In genomic region chr1:162023547-162024501, GRCh38 we compare ENCODE assay signal across 8 cellular contexts. TPM values are rescaled to one million over a fixed set of nuclear protein-coding genes. Genes with fewer than 3 reads are reported as not detected.
A peak's percentile ranks its signal among the peaks of the same experiment; 100 is the strongest.
DNase-seq lines count a peak whose midpoint lies in the region; ATAC-seq and TF ChIP-seq lines count a peak whose summit lies in the region.

Gene OLFML2B (minus strand): TSS chr1:162023869. CDS start chr1:162023430, 439 bp downstream.

- H3K36me3 ChIP-seq in endodermal cell (ENCODE audit: control insufficient read depth, insufficient read depth, low read length), result no peaks in the 10 kb centered on the region

- no peak within 1 kb of the TSS for H3K27ac Mint-ChIP-seq in activated CD8-positive, alpha-beta T cell treated with anti-CD3 and anti-CD28 coated beads, Interleukin-2, amount 10 ng/mL, durations not matched to agents 7 days and 5 days
- no peak within 1 kb of the TSS for H3K27ac Mint-ChIP-seq in endodermal cell

- H3K4me1 ChIP-seq in endodermal cell (ENCODE audit: control insufficient read depth, insufficient read depth, low read length), result no peaks in the 10 kb centered on the region

- no peak within 1 kb of the TSS for H3K27ac ChIP-seq in endodermal cell (ENCODE audit: low read depth, low read length)

- H3K4me3 Mint-ChIP-seq in activated CD8-positive, alpha-beta T cell treated with anti-CD3 and anti-CD28 coated beads, Interleukin-2, amount 10 ng/mL, durations not matched to agents 7 days and 5 days, result peak within 1 kb of the TSS; percentile 80
- peak within 1 kb of the TSS; percentile 71 for H3K4me3 Mint-ChIP-seq in endodermal cell

- TF ChIP-seq CTCF in endodermal cell (conservative IDR thresholded peaks at IDR 0.05), result peak; percentile 38

- H3K4me3 ChIP-seq in endodermal cell (ENCODE audit: low read length), result peak within 1 kb of the TSS; percentile 91

- no peaks in the 10 kb centered on the region for H3K9me3 Mint-ChIP-seq in activated CD8-positive, alpha-beta T cell treated with anti-CD3 and anti-CD28 coated beads, Interleukin-2, amount 10 ng/mL, durations not matched to agents 7 days and 5 days (ENCODE audit: insufficient read depth)
- H3K9me3 Mint-ChIP-seq in endodermal cell, result peaks cover 5% of the 10 kb centered on the region

- H3K9me3 ChIP-seq in endodermal cell (ENCODE audit: control insufficient read depth, low read length), result no peaks in the 10 kb centered on the region

- H3K4me1 Mint-ChIP-seq in activated CD8-positive, alpha-beta T cell treated with anti-CD3 and anti-CD28 coated beads, Interleukin-2, amount 10 ng/mL, durations not matched to agents 7 days and 5 days (ENCODE audit: low read depth), result peaks cover 11% of the 10 kb centered on the region
- H3K4me1 Mint-ChIP-seq in endodermal cell, result peaks cover 12% of the 10 kb centered on the region

- DNase-seq in ELR (ENCODE audit: low read depth) (peak; percentile 89), NCI-H526 treated with DMSO at 0.1 percent for 48 hours (lab: John Stamatoyannopoulos, UW) (peak; percentile 84), endodermal cell (peak; percentile 90), medulla oblongata (ENCODE audit: extremely low spot score) (peak; percentile 58)
- peak; percentile 62 for DNase-seq in activated CD8-positive, alpha-beta T cell treated with anti-CD3 and anti-CD28 coated beads, Interleukin-2, amount 10 ng/mL, durations not matched to agents 7 days and 5 days
- peak; percentile 10 for DNase-seq in stimulated activated CD8-positive, alpha-beta memory T cell treated with anti-CD3 and anti-CD28 coated beads, Interleukin-12 subunit alpha, Interleukin-12 subunit beta, amount 100 ng/mL, for 24 hours (ENCODE audit: extremely low read depth)

- WGBS in endodermal cell (ENCODE audit: insufficient coverage in 1 of 2, insufficient read length in 1 of 2), 2 experiments, result 1 to 2% methylated on average over 48 to 85 of the region's 85 CpGs

- no peak within 1 kb of the TSS for H3K9ac ChIP-seq in endodermal cell (ENCODE audit: extremely low read depth, low read length, poor library complexity, severe bottlenecking)

- peaks cover 46% of the 10 kb centered on the region for H3K27me3 Mint-ChIP-seq in activated CD8-positive, alpha-beta T cell treated with anti-CD3 and anti-CD28 coated beads, Interleukin-2, amount 10 ng/mL, durations not matched to agents 7 days and 5 days (ENCODE audit: low read depth)
- H3K27me3 Mint-ChIP-seq in endodermal cell (ENCODE audit: insufficient read depth), result peaks cover 58% of the 10 kb centered on the region

- peak; percentile 66 for ATAC-seq in HG02798 (IDR thresholded peaks at IDR 0.05; ENCODE audit: poor library complexity, unreplicated experiment)
- peak; percentile 97 for ATAC-seq in activated CD8-positive, alpha-beta T cell treated with anti-CD3 and anti-CD28 coated beads, Interleukin-2, amount 10 ng/mL, durations not matched to agents 7 days and 5 days
- no peak for ATAC-seq in HG03457 (IDR thresholded peaks at IDR 0.05; ENCODE audit: unreplicated experiment)

- CTCF ChIA-PET in activated CD8-positive, alpha-beta T cell treated with anti-CD3 and anti-CD28 coated beads, Interleukin-2, amount 10 ng/mL, durations not matched to agents 7 days and 5 days (lab: Charles Lee), result interaction anchor here (0.9 to 2.7 kb wide), 12 partner anchors 10 to 232 kb away, joined by 3 to 23 read pairs (median 4); no protein-coding TSS in a partner anchor

- POLR2A ChIA-PET in activated CD8-positive, alpha-beta T cell treated with anti-CD3 and anti-CD28 coated beads, Interleukin-2, amount 10 ng/mL, durations not matched to agents 7 days and 5 days (lab: Charles Lee), result interaction anchor here (0.5 to 1.2 kb wide), 2 partner anchors 101 to 174 kb away, joined by 3 read pairs; no protein-coding TSS in a partner anchor

- H3K27me3 ChIP-seq in endodermal cell (ENCODE audit: control insufficient read depth, insufficient read depth, low read length, poor library complexity, severe bottlenecking), result peaks cover 49% of the 10 kb centered on the region

- no peaks in the 10 kb centered on the region for H3K36me3 Mint-ChIP-seq in activated CD8-positive, alpha-beta T cell treated with anti-CD3 and anti-CD28 coated beads, Interleukin-2, amount 10 ng/mL, durations not matched to agents 7 days and 5 days (ENCODE audit: low read depth)
- no peaks in the 10 kb centered on the region for H3K36me3 Mint-ChIP-seq in endodermal cell (ENCODE audit: low read depth)

RNA-seq across cellular contexts. Expression of gene OLFML2B, which starts in this region (rescaled TPM):
- total RNA-seq in activated CD8-positive, alpha-beta T cell treated with anti-CD3 and anti-CD28 coated beads, Interleukin-2, amount 10 ng/mL, durations not matched to agents 7 days and 5 days, result not detected
- total RNA-seq in endodermal cell, result under 1 TPM; 0.75 to 1.00 TPM
- 5.8 TPM for polyA plus RNA-seq in endodermal cell (2013, experiment 1 of 2)
- polyA plus RNA-seq in endodermal cell (2013, experiment 2 of 2), result 5.5 TPM

Comparison
In these comparisons a context has a peak if more than half of its experiments do, and no peak if none do; other contexts are left out.
1. Peak in DNase-seq and ATAC-seq in activated CD8-positive, alpha-beta T cell treated with anti-CD3 and anti-CD28 coated beads, Interleukin-2, amount 10 ng/mL, durations not matched to agents 7 days and 5 days; RNA of the gene not detected or under 1 TPM.
2. DNase-seq: peak in every context shown above with its lines; median percentile 90 in endodermal cell; 89 in ELR; 84 in NCI-H526 treated with DMSO at 0.1 percent for 48 hours; 62 in activated CD8-positive, alpha-beta T cell treated with anti-CD3 and anti-CD28 coated beads, Interleukin-2, amount 10 ng/mL, durations not matched to agents 7 days and 5 days; 58 in medulla oblongata; 10 in stimulated activated CD8-positive, alpha-beta memory T cell treated with anti-CD3 and anti-CD28 coated beads, Interleukin-12 subunit alpha, Interleukin-12 subunit beta, amount 100 ng/mL, for 24 hours.